ENCODE assay signal across 2 cellular contexts in the genomic region with DNA sequence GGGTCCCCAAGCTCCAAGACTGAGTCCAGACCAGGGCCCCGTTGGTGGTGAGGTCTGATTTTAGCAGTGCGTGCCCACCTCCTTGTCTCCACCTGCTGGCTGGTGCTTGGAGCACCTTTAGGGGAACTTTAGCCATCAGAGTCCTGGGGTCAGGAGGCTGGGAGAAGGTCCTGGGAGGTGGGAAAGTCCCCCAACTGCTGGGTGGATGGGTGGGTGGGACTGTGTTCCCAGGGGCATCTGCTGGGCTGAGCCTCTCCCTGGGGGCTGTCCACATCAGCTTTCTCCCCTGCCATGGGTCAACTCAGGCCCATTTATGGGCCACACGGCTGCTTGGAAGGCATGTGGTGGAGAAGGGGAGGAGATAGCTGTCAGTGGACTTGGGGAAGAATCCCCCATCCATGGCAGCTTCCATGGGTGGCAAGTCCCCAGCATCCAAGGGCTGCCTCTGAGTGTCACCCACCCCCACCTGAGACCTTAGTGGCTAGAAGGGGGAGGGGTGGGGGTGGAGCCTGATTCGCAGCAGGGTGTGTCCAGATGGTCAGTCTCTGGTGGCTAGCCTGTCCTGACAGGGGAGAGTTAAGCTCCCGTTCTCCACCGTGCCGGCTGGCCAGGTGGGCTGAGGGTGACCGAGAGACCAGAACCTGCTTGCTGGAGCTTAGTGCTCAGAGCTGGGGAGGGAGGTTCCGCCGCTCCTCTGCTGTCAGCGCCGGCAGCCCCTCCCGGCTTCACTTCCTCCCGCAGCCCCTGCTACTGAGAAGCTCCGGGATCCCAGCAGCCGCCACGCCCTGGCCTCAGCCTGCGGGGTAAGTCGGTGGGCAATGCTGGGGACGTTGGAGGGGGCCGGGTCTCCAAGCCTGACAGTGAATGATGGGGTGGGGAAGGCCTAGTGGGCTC.
TF ChIP-seq lines count a peak whose summit lies in the region.

A gene with protein sequence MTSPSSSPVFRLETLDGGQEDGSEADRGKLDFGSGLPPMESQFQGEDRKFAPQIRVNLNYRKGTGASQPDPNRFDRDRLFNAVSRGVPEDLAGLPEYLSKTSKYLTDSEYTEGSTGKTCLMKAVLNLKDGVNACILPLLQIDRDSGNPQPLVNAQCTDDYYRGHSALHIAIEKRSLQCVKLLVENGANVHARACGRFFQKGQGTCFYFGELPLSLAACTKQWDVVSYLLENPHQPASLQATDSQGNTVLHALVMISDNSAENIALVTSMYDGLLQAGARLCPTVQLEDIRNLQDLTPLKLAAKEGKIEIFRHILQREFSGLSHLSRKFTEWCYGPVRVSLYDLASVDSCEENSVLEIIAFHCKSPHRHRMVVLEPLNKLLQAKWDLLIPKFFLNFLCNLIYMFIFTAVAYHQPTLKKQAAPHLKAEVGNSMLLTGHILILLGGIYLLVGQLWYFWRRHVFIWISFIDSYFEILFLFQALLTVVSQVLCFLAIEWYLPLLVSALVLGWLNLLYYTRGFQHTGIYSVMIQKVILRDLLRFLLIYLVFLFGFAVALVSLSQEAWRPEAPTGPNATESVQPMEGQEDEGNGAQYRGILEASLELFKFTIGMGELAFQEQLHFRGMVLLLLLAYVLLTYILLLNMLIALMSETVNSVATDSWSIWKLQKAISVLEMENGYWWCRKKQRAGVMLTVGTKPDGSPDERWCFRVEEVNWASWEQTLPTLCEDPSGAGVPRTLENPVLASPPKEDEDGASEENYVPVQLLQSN (plus strand): TSS at position 541 of the 894 bp plus-strand sequence. CDS start 2,098 bp downstream, outside the sequence.

TF ChIP-seq in K562, 482 proteins besides CTCF, POLR2A, EP300 and RAD21 (continued from another document and continues in another):
- TF ChIP-seq, protein P1, sequence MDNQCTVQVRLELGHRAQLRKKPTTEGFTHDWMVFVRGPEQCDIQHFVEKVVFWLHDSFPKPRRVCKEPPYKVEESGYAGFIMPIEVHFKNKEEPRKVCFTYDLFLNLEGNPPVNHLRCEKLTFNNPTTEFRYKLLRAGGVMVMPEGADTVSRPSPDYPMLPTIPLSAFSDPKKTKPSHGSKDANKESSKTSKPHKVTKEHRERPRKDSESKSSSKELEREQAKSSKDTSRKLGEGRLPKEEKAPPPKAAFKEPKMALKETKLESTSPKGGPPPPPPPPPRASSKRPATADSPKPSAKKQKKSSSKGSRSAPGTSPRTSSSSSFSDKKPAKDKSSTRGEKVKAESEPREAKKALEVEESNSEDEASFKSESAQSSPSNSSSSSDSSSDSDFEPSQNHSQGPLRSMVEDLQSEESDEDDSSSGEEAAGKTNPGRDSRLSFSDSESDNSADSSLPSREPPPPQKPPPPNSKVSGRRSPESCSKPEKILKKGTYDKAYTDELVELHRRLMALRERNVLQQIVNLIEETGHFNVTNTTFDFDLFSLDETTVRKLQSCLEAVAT (IDR thresholded peaks at IDR 0.05): no peak
- no peak for TF ChIP-seq PCBP1 (IDR thresholded peaks at IDR 0.05; ENCODE audit: low read depth, low read length, poor library complexity, severe bottlenecking)
- TF ChIP-seq NRF1 (conservative IDR thresholded peaks at IDR 0.05 in 1 of 2, IDR thresholded peaks at IDR 0.05 in 1 of 2): peak; percentile 8 to 27; a peak in 1 of 4 replicates
- TF ChIP-seq ZNF143 (CRISPR knock-in tag; IDR thresholded peaks at IDR 0.05): no peak
- TF ChIP-seq ZBTB7A (IDR thresholded peaks at IDR 0.05; ENCODE audit: borderline replicate concordance, control insufficient read depth, low read depth, low read length): peak; percentile 83; the same call in 1 of the 2 replicates
- no peak for TF ChIP-seq ZNF212 (CRISPR knock-in tag; IDR thresholded peaks at IDR 0.05)

TF ChIP-seq in HepG2, 621 proteins besides CTCF, POLR2A, EP300 and RAD21 (continued from another document and continues in another):
- TF ChIP-seq HNRNPLL (IDR thresholded peaks at IDR 0.05; ENCODE audit: low read depth, low read length, poor library complexity, severe bottlenecking) (no peak), ZMYM4 (CRISPR knock-in tag; IDR thresholded peaks at IDR 0.05) (peak; percentile 55), SOX6 (IDR thresholded peaks at IDR 0.05) (no peak), SOX6 (CRISPR knock-in tag; IDR thresholded peaks at IDR 0.05) (no peak), ZC3H13 (CRISPR knock-in tag; IDR thresholded peaks at IDR 0.05) (no peak), STAG1 (CRISPR knock-in tag; IDR thresholded peaks at IDR 0.05) (peak; percentile 75), SAP130 (CRISPR knock-in tag; IDR thresholded peaks at IDR 0.05; ENCODE audit: low read depth) (peak; percentile 78), TEAD3 (CRISPR knock-in tag; optimal IDR thresholded peaks at IDR 0.05; ENCODE audit: borderline replicate concordance) (no peak), NAIF1 (CRISPR knock-in tag; IDR thresholded peaks at IDR 0.05; ENCODE audit: borderline replicate concordance) (no peak), MTA3 (CRISPR knock-in tag; IDR thresholded peaks at IDR 0.05) (no peak), EHMT2 (IDR thresholded peaks at IDR 0.05; ENCODE audit: borderline replicate concordance, low read depth, low read length) (no peak), NR2F6 (IDR thresholded peaks at IDR 0.05) (no peak), NR2F6 (CRISPR knock-in tag; IDR thresholded peaks at IDR 0.05) (no peak), PAF1 (CRISPR knock-in tag; IDR thresholded peaks at IDR 0.05) (no peak), NFE2L2 (IDR thresholded peaks at IDR 0.05; ENCODE audit: low read length) (no peak), POLR2G (IDR thresholded peaks at IDR 0.05; ENCODE audit: low read depth, low read length) (peak; percentile 42; the same call in 1 of the 2 replicates), ZNF589 (CRISPR knock-in tag; conservative IDR thresholded peaks at IDR 0.05) (no peak), NFRKB (IDR thresholded peaks at IDR 0.05) (no peak), DNMT1 (CRISPR knock-in tag; IDR thresholded peaks at IDR 0.05) (no peak), ZNF274 (CRISPR knock-in tag; IDR thresholded peaks at IDR 0.05) (no peak), CHCHD3 (CRISPR knock-in tag; IDR thresholded peaks at IDR 0.05) (no peak), KLF12 (CRISPR knock-in tag; IDR thresholded peaks at IDR 0.05; ENCODE audit: borderline replicate concordance) (no peak), MYC (CRISPR knock-in tag; IDR thresholded peaks at IDR 0.05; ENCODE audit: borderline replicate concordance) (no peak), ARHGAP35 (CRISPR knock-in tag; IDR thresholded peaks at IDR 0.05; ENCODE audit: borderline replicate concordance) (no peak), KDM5A (IDR thresholded peaks at IDR 0.05; ENCODE audit: borderline replicate concordance, low read length) (no peak), XRCC5 (optimal IDR thresholded peaks at IDR 0.05; ENCODE audit: low read length) (peak; percentile 89), ZFX (CRISPR knock-in tag; IDR thresholded peaks at IDR 0.05; ENCODE audit: low read depth) (0 out of 2 replicates have a peak, but pooled peaks have one; percentile 15), ZNF207 (IDR thresholded peaks at IDR 0.05; ENCODE audit: borderline replicate concordance) (no peak), NCOA5 (CRISPR knock-in tag; IDR thresholded peaks at IDR 0.05) (no peak), EEA1 (CRISPR knock-in tag; IDR thresholded peaks at IDR 0.05; ENCODE audit: borderline replicate concordance) (no peak), AGO2 (optimal IDR thresholded peaks at IDR 0.05; ENCODE audit: low read depth, low read length) (no peak)
- TF ChIP-seq, protein P2, sequence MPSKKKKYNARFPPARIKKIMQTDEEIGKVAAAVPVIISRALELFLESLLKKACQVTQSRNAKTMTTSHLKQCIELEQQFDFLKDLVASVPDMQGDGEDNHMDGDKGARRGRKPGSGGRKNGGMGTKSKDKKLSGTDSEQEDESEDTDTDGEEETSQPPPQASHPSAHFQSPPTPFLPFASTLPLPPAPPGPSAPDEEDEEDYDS (CRISPR knock-in tag; IDR thresholded peaks at IDR 0.05): no peak
- TF ChIP-seq, protein P3, sequence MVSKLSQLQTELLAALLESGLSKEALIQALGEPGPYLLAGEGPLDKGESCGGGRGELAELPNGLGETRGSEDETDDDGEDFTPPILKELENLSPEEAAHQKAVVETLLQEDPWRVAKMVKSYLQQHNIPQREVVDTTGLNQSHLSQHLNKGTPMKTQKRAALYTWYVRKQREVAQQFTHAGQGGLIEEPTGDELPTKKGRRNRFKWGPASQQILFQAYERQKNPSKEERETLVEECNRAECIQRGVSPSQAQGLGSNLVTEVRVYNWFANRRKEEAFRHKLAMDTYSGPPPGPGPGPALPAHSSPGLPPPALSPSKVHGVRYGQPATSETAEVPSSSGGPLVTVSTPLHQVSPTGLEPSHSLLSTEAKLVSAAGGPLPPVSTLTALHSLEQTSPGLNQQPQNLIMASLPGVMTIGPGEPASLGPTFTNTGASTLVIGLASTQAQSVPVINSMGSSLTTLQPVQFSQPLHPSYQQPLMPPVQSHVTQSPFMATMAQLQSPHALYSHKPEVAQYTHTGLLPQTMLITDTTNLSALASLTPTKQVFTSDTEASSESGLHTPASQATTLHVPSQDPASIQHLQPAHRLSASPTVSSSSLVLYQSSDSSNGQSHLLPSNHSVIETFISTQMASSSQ (IDR thresholded peaks at IDR 0.05; ENCODE audit: low read depth): no peak
- TF ChIP-seq, protein P3 (CRISPR knock-in tag; IDR thresholded peaks at IDR 0.05; ENCODE audit: borderline replicate concordance): no peak
- TF ChIP-seq, protein P4, sequence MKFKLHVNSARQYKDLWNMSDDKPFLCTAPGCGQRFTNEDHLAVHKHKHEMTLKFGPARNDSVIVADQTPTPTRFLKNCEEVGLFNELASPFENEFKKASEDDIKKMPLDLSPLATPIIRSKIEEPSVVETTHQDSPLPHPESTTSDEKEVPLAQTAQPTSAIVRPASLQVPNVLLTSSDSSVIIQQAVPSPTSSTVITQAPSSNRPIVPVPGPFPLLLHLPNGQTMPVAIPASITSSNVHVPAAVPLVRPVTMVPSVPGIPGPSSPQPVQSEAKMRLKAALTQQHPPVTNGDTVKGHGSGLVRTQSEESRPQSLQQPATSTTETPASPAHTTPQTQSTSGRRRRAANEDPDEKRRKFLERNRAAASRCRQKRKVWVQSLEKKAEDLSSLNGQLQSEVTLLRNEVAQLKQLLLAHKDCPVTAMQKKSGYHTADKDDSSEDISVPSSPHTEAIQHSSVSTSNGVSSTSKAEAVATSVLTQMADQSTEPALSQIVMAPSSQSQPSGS (CRISPR knock-in tag; IDR thresholded peaks at IDR 0.05): no peak
- TF ChIP-seq, protein P5, sequence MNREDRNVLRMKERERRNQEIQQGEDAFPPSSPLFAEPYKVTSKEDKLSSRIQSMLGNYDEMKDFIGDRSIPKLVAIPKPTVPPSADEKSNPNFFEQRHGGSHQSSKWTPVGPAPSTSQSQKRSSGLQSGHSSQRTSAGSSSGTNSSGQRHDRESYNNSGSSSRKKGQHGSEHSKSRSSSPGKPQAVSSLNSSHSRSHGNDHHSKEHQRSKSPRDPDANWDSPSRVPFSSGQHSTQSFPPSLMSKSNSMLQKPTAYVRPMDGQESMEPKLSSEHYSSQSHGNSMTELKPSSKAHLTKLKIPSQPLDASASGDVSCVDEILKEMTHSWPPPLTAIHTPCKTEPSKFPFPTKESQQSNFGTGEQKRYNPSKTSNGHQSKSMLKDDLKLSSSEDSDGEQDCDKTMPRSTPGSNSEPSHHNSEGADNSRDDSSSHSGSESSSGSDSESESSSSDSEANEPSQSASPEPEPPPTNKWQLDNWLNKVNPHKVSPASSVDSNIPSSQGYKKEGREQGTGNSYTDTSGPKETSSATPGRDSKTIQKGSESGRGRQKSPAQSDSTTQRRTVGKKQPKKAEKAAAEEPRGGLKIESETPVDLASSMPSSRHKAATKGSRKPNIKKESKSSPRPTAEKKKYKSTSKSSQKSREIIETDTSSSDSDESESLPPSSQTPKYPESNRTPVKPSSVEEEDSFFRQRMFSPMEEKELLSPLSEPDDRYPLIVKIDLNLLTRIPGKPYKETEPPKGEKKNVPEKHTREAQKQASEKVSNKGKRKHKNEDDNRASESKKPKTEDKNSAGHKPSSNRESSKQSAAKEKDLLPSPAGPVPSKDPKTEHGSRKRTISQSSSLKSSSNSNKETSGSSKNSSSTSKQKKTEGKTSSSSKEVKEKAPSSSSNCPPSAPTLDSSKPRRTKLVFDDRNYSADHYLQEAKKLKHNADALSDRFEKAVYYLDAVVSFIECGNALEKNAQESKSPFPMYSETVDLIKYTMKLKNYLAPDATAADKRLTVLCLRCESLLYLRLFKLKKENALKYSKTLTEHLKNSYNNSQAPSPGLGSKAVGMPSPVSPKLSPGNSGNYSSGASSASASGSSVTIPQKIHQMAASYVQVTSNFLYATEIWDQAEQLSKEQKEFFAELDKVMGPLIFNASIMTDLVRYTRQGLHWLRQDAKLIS (CRISPR knock-in tag; IDR thresholded peaks at IDR 0.05): no peak
- TF ChIP-seq, protein P6, sequence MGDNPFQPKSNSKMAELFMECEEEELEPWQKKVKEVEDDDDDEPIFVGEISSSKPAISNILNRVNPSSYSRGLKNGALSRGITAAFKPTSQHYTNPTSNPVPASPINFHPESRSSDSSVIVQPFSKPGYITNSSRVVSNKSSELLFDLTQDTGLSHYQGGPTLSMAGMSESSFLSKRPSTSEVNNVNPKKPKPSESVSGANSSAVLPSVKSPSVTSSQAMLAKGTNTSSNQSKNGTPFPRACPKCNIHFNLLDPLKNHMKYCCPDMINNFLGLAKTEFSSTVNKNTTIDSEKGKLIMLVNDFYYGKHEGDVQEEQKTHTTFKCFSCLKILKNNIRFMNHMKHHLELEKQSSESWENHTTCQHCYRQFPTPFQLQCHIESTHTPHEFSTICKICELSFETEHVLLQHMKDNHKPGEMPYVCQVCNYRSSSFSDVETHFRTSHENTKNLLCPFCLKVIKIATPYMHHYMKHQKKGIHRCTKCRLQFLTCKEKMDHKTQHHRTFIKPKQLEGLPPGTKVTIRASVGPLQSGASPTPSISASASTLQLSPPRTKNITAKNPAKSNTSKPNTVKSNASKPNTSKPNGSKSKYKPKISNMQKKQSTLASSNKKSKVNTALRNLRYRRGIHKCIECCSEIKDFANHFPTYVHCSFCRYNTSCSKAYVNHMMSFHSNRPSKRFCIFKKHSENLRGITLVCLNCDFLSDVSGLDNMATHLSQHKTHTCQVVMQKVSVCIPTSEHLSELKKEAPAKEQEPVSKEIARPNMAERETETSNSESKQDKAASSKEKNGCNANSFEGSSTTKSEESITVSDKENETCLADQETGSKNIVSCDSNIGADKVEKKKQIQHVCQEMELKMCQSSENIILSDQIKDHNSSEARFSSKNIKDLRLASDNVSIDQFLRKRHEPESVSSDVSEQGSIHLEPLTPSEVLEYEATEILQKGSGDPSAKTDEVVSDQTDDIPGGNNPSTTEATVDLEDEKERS (CRISPR knock-in tag; IDR thresholded peaks at IDR 0.05): no peak
